ENCODE assay signal across 8 cellular contexts in genomic region chr4:139300431-139301142, GRCh38. TPM values are rescaled to one million over a fixed set of nuclear protein-coding genes. Genes with fewer than 3 reads are reported as not detected.
DNase-seq lines count a peak whose midpoint lies in the region; ATAC-seq and TF ChIP-seq lines count a peak whose summit lies in the region.

No MANE protein-coding gene starts in this region.

- H3K4me1 ChIP-seq in breast epithelium = peaks cover 0 to 4% of the 10 kb centered on the region in 2 donors

- intact Hi-C loops in breast epithelium (cut with DNase I; ENCODE audit: low total_unique reads) = no loop called here

- peak overlapping the region; percentile 100 for H3K27ac Mint-ChIP-seq in activated T-cell treated with anti-CD3 and anti-CD28 coated beads, Interleukin-2, amount 50 U/mL, for 24 hours
- peak overlapping the region; percentile 98 for H3K27ac Mint-ChIP-seq in stimulated activated naive CD8-positive, alpha-beta T cell treated with anti-CD3 and anti-CD28 coated beads, Interleukin-15, amount 100 ng/mL, for 72 hours

- no peaks in the 10 kb centered on the region for H3K36me3 ChIP-seq in breast epithelium

- H3K36me3 Mint-ChIP-seq in activated T-cell treated with anti-CD3 and anti-CD28 coated beads, Interleukin-2, amount 50 U/mL, for 24 hours (ENCODE audit: low read depth) = peaks cover 48% of the 10 kb centered on the region

- no peaks in the 10 kb centered on the region for H3K9me3 Mint-ChIP-seq in activated T-cell treated with anti-CD3 and anti-CD28 coated beads, Interleukin-2, amount 50 U/mL, for 24 hours
- H3K9me3 Mint-ChIP-seq in stimulated activated naive CD8-positive, alpha-beta T cell treated with anti-CD3 and anti-CD28 coated beads, Interleukin-15, amount 100 ng/mL, for 72 hours = no peaks in the 10 kb centered on the region

- no peaks in the 10 kb centered on the region for H3K9me3 ChIP-seq in breast epithelium

- no peak for TF ChIP-seq CTCF in breast epithelium (IDR thresholded peaks at IDR 0.05)

- peaks cover 61% of the 10 kb centered on the region for H3K4me1 Mint-ChIP-seq in activated T-cell treated with anti-CD3 and anti-CD28 coated beads, Interleukin-2, amount 50 U/mL, for 24 hours (ENCODE audit: low read depth)
- peaks cover 58% of the 10 kb centered on the region for H3K4me1 Mint-ChIP-seq in stimulated activated naive CD8-positive, alpha-beta T cell treated with anti-CD3 and anti-CD28 coated beads, Interleukin-15, amount 100 ng/mL, for 72 hours

- peak; percentile 11 for ATAC-seq in HG02678 (IDR thresholded peaks at IDR 0.05; ENCODE audit: unreplicated experiment)
- ATAC-seq in stimulated activated naive CD8-positive, alpha-beta T cell treated with anti-CD3 and anti-CD28 coated beads, Interleukin-15, amount 100 ng/mL, for 72 hours = peak; percentile 49

- H3K4me3 ChIP-seq in breast epithelium = peak overlapping the region; percentile 80 to 99 (median 87)

- H3K4me3 Mint-ChIP-seq in activated T-cell treated with anti-CD3 and anti-CD28 coated beads, Interleukin-2, amount 50 U/mL, for 24 hours = peak overlapping the region; percentile 99
- H3K4me3 Mint-ChIP-seq in stimulated activated naive CD8-positive, alpha-beta T cell treated with anti-CD3 and anti-CD28 coated beads, Interleukin-15, amount 100 ng/mL, for 72 hours = peak overlapping the region; percentile 92

- H3K27me3 ChIP-seq in breast epithelium = no peaks in the 10 kb centered on the region

- no peaks in the 10 kb centered on the region for H3K27me3 Mint-ChIP-seq in activated T-cell treated with anti-CD3 and anti-CD28 coated beads, Interleukin-2, amount 50 U/mL, for 24 hours
- no peaks in the 10 kb centered on the region for H3K27me3 Mint-ChIP-seq in stimulated activated naive CD8-positive, alpha-beta T cell treated with anti-CD3 and anti-CD28 coated beads, Interleukin-15, amount 100 ng/mL, for 72 hours

- TF ChIP-seq POLR2A in breast epithelium (IDR thresholded peaks at IDR 0.05) = no peak

- H3K27ac ChIP-seq in breast epithelium = peak overlapping the region; percentile 96

- DNase-seq in activated T-cell treated with anti-CD3 and anti-CD28 coated beads, Interleukin-2, amount 50 U/mL, for 24 hours = no peak
- DNase-seq in activated T-cell treated with anti-CD3 and anti-CD28 coated beads, Interleukin-2, amount 50 U/mL, for 48 hours = no peak
- DNase-seq in NCI-H69 (lab: John Stamatoyannopoulos, UW) (peak; percentile 55), breast epithelium (ENCODE audit: low spot score in 2 of 2) (no peak), kidney tubule cell (ENCODE audit: low spot score) (peak; percentile 68)
- DNase-seq in stimulated activated naive CD8-positive, alpha-beta T cell treated with anti-CD3 and anti-CD28 coated beads, Interleukin-15, amount 100 ng/mL, for 72 hours = no peak
- no peak for DNase-seq in central memory CD4-positive, alpha-beta T cell

RNA-seq across cellular contexts. Expression of gene NAA15, which starts 0.7 kb away (rescaled TPM):
- 10 to 100 TPM; 28.5 to 49.9 (median 34.1) TPM for total RNA-seq in breast epithelium

RNA-seq across cellular contexts. Expression of gene NDUFC1, which starts 1.7 kb away (rescaled TPM):
- 10 to 100 TPM; 26.2 to 42.7 (median 35.0) TPM for total RNA-seq in breast epithelium

RNA-seq across cellular contexts. Expression of gene MGARP, which starts 20.6 kb away (rescaled TPM):
- 1 to 10 TPM in 2 of 3 donors, not detected in 1; 1.6 to 3.8 TPM for total RNA-seq in breast epithelium

Comparison
In these comparisons a context has a peak if more than half of its experiments do, and no peak if none do; other contexts are left out.
1. DNase-seq: peak in NCI-H69 (single experiment) and kidney tubule cell (single experiment); none in activated T-cell treated with anti-CD3 and anti-CD28 coated beads, Interleukin-2, amount 50 U/mL, for 24 hours (single experiment), activated T-cell treated with anti-CD3 and anti-CD28 coated beads, Interleukin-2, amount 50 U/mL, for 48 hours (0 of 2), breast epithelium (0 of 2), stimulated activated naive CD8-positive, alpha-beta T cell treated with anti-CD3 and anti-CD28 coated beads, Interleukin-15, amount 100 ng/mL, for 72 hours (0 of 2) and central memory CD4-positive, alpha-beta T cell (single experiment).